14 cellular contexts compared by ENCODE assay signal in the genomic region with DNA sequence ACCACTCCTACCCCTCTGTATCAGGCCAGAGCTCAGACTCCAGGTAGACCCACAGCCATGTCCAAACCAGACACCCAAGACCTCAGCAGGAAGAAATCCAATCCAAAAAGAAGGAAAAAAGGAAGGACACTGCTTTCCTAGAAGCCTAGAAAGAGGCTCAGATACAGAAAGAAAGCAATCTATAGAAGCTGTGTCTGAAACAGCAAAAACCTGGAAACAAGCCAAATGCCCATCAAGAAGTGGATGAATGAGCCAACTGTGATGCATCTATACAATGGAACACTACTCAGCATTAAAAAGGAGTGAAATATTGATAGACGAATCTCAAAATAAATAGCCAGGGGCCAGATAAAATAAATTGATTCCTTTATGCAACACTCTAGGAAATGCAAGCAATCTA.
"Had no signal": no experiment of that assay in that cellular context is flagged by ENCODE, and none has a peak within 500 bp of the region (broad histone marks: within the 10 kb centered on the region; RNA-seq: fewer than 3 reads in every experiment).

No MANE protein-coding gene starts in this region.

- H3K9me3 Mint-ChIP-seq: dendritic cell treated with granulocyte-macrophage colony-stimulating factor and Interleukin-4, amounts not matched to agents 40 ng/mL and 50 ng/mL, for 4 days; naive thymus-derived CD8-positive, alpha-beta T cell; stimulated activated memory B cell treated with anti-CD40 and anti-IgM and Interleukin-4, amounts not matched to agents 10 μg/mL and 1 μg/mL and 100 μg/mL, for 72 hours; T-helper 2 cell treated with Interferon-gamma antibody and Interleukin-4, amounts not matched to agents 5 μg/mL and 100 μg/mL, for 36 hours had no signal

- H3K27ac Mint-ChIP-seq: dendritic cell treated with granulocyte-macrophage colony-stimulating factor and Interleukin-4, amounts not matched to agents 40 ng/mL and 50 ng/mL, for 4 days; progenitor cell of endocrine pancreas; stimulated activated memory B cell treated with anti-CD40 and anti-IgM and Interleukin-4, amounts not matched to agents 10 μg/mL and 1 μg/mL and 100 μg/mL, for 72 hours; T-helper 2 cell treated with Interferon-gamma antibody and Interleukin-4, amounts not matched to agents 5 μg/mL and 100 μg/mL, for 36 hours had no signal

- H3K4me3 Mint-ChIP-seq: dendritic cell treated with granulocyte-macrophage colony-stimulating factor and Interleukin-4, amounts not matched to agents 40 ng/mL and 50 ng/mL, for 4 days; naive thymus-derived CD8-positive, alpha-beta T cell; stimulated activated memory B cell treated with anti-CD40 and anti-IgM and Interleukin-4, amounts not matched to agents 10 μg/mL and 1 μg/mL and 100 μg/mL, for 72 hours; T-helper 2 cell treated with Interferon-gamma antibody and Interleukin-4, amounts not matched to agents 5 μg/mL and 100 μg/mL, for 36 hours had no signal

- DNase-seq: activated CD4-positive, alpha-beta T cell treated with anti-CD3 and anti-CD28 coated beads, Interleukin-2, amount 50 U/mL, for 1 hour; activated CD8-positive, alpha-beta memory T cell treated with anti-CD3 and anti-CD28 coated beads for 24 hours; anterior cingulate cortex; mammary epithelial cell; naive thymus-derived CD8-positive, alpha-beta T cell; stimulated activated CD4-positive, alpha-beta T cell treated with anti-CD3 and anti-CD28 coated beads, Interleukin-2, amount 100 ng/mL, for 48 hours; thyroid gland; uterus had no signal

- H3K36me3 Mint-ChIP-seq: naive thymus-derived CD8-positive, alpha-beta T cell; stimulated activated memory B cell treated with anti-CD40 and anti-IgM and Interleukin-4, amounts not matched to agents 10 μg/mL and 1 μg/mL and 100 μg/mL, for 72 hours had no signal

- H3K4me1 Mint-ChIP-seq: stimulated activated memory B cell treated with anti-CD40 and anti-IgM and Interleukin-4, amounts not matched to agents 10 μg/mL and 1 μg/mL and 100 μg/mL, for 72 hours had no signal

- ATAC-seq: activated CD4-positive, CD25-positive, alpha-beta regulatory T cell treated with anti-CD3 and anti-CD28 coated beads, Interleukin-2, amount 50 U/mL, for 24 hours; gastroesophageal sphincter; naive thymus-derived CD8-positive, alpha-beta T cell; stimulated activated memory B cell treated with anti-CD40 and anti-IgM and Interleukin-4, amounts not matched to agents 10 μg/mL and 1 μg/mL and 100 μg/mL, for 72 hours had no signal

- H3K27me3 Mint-ChIP-seq: dendritic cell treated with granulocyte-macrophage colony-stimulating factor and Interleukin-4, amounts not matched to agents 40 ng/mL and 50 ng/mL, for 4 days; naive thymus-derived CD8-positive, alpha-beta T cell; progenitor cell of endocrine pancreas had no signal
